25 cellular contexts compared by ENCODE assay signal in genomic region chr3:156601497-156601896, GRCh38.
"Had no signal": no experiment of that assay in that cellular context is flagged by ENCODE, and none has a peak within 500 bp of the region (broad histone marks: within the 10 kb centered on the region; RNA-seq: fewer than 3 reads in every experiment).

No MANE protein-coding gene starts in this region.

- H3K79me2 ChIP-seq: parathyroid adenoma had no signal

- H3K36me3 Mint-ChIP-seq: immature natural killer cell; memory B cell; naive B cell; stimulated activated naive B cell treated with anti-CD40 and anti-IgM and Interleukin-4, amounts not matched to agents 10 μg/mL and 1 μg/mL and 100 μg/mL, for 72 hours had no signal

- ATAC-seq: foreskin keratinocyte; left lung; lower lobe of right lung; stimulated activated naive B cell treated with anti-CD40 and anti-IgM and Interleukin-4, amounts not matched to agents 10 μg/mL and 1 μg/mL and 100 μg/mL, for 72 hours; upper lobe of right lung had no signal

- H3K4me1 ChIP-seq: parathyroid adenoma, prostate gland, upper lobe of right lung had no signal

- H3K27ac ChIP-seq: foreskin keratinocyte, left lung, lower lobe of right lung, parathyroid adenoma, right lobe of liver, spleen, tibial nerve, upper lobe of right lung, vagina had no signal

- DNase-seq: dermis blood vessel endothelial cell; erythroblast; foreskin keratinocyte; immature natural killer cell; left lung; lower lobe of right lung; midbrain; naive B cell; retina; right lobe of liver; spleen; stimulated activated CD4-positive, alpha-beta T cell treated with anti-CD3 and anti-CD28 coated beads, Interleukin-15, amount 100 ng/mL, for 24 hours; stimulated activated CD4-positive, alpha-beta T cell treated with anti-CD3 and anti-CD28 coated beads, Interleukin-1b, Interleukin-23, amount 100 ng/mL, for 48 hours; stimulated activated CD4-positive, alpha-beta T cell treated with anti-CD3 and anti-CD28 coated beads, Interleukin-4, amount 100 ng/mL, for 24 hours; stimulated activated naive B cell treated with anti-CD40 and anti-IgM and Interleukin-4, amounts not matched to agents 10 μg/mL and 1 μg/mL and 100 μg/mL, for 72 hours; stimulated activated naive CD8-positive, alpha-beta T cell treated with anti-CD3 and anti-CD28 coated beads, Interleukin-15, amount 100 ng/mL, for 72 hours; testis; upper lobe of right lung had no signal

- H3K27me3 ChIP-seq: foreskin keratinocyte, right lobe of liver, testis, tibial nerve, upper lobe of right lung, vagina had no signal

- H2AFZ ChIP-seq: parathyroid adenoma had no signal

- H3K9me3 ChIP-seq: left lung, lower lobe of right lung, prostate gland, right lobe of liver, spleen, testis, tibial nerve, upper lobe of right lung, vagina had no signal

- FAIRE-seq: keratinocyte had no signal

- H3K4me3 ChIP-seq: left lung, lower lobe of right lung, prostate gland, right lobe of liver, spleen, testis, tibial nerve, upper lobe of right lung, vagina had no signal

- H3K9me3 Mint-ChIP-seq: immature natural killer cell; memory B cell; nephron; stimulated activated naive CD8-positive, alpha-beta T cell treated with anti-CD3 and anti-CD28 coated beads, Interleukin-15, amount 100 ng/mL, for 72 hours had no signal

- H3K4me3 Mint-ChIP-seq: immature natural killer cell; memory B cell; naive B cell; nephron; stimulated activated naive B cell treated with anti-CD40 and anti-IgM and Interleukin-4, amounts not matched to agents 10 μg/mL and 1 μg/mL and 100 μg/mL, for 72 hours; stimulated activated naive CD8-positive, alpha-beta T cell treated with anti-CD3 and anti-CD28 coated beads, Interleukin-15, amount 100 ng/mL, for 72 hours had no signal

- H3K9ac ChIP-seq: parathyroid adenoma had no signal

- H3K36me3 ChIP-seq: left lung, lower lobe of right lung, prostate gland, right lobe of liver, spleen, tibial nerve, upper lobe of right lung, vagina had no signal

- H3K27ac Mint-ChIP-seq: immature natural killer cell; memory B cell; naive B cell; stimulated activated naive B cell treated with anti-CD40 and anti-IgM and Interleukin-4, amounts not matched to agents 10 μg/mL and 1 μg/mL and 100 μg/mL, for 72 hours; stimulated activated naive CD8-positive, alpha-beta T cell treated with anti-CD3 and anti-CD28 coated beads, Interleukin-15, amount 100 ng/mL, for 72 hours had no signal
